Comparison of ENCODE assay signal across 8 cellular contexts in genomic region chr12:48119078-48119833, GRCh38. TPM values are rescaled to one million over a fixed set of nuclear protein-coding genes. Genes with fewer than 3 reads are reported as not detected.
DNase-seq lines count a peak whose midpoint lies in the region; ATAC-seq and TF ChIP-seq lines count a peak whose summit lies in the region.

TSS of gene PFKM (plus strand) at chr12:48119364. CDS start at chr12:48122775, 3,411 bp downstream.

- H3K9me3 Mint-ChIP-seq in endothelial cell (ENCODE audit: unreplicated experiment) = no peaks in the 10 kb centered on the region

- peak within 1 kb of the TSS; percentile 100 for H3K4me3 Mint-ChIP-seq in endothelial cell (ENCODE audit: unreplicated experiment)

- ATAC-seq in GM21367 (IDR thresholded peaks at IDR 0.05; ENCODE audit: unreplicated experiment) = peak; percentile 98

- DNase-seq in COR-L47 (lab: John Stamatoyannopoulos, UW) = peak; percentile 68
- DNase-seq in HT-29 (ENCODE audit: low spot score) = peak; percentile 88
- peak; percentile 97 for DNase-seq in NT2/D1 (ENCODE audit: low read depth, low spot score)
- DNase-seq in activated CD8-positive, alpha-beta memory T cell treated with anti-CD3 and anti-CD28 coated beads, Interleukin-2, amount 50 U/mL, for 1 hour (ENCODE audit: extremely low read depth) = peak; percentile 18
- DNase-seq in endothelial cell (ENCODE audit: low spot score) = peak; percentile 64
- DNase-seq in midbrain (lab: John Stamatoyannopoulos, UW) = peak; percentile 63
- DNase-seq in stimulated activated CD8-positive, alpha-beta memory T cell treated with anti-CD3 and anti-CD28 coated beads, Interleukin-2, amount 100 ng/mL, for 48 hours (ENCODE audit: low read depth in 2 of 2) = peak; percentile 36 to 47

- H3K4me1 Mint-ChIP-seq in endothelial cell (ENCODE audit: unreplicated experiment) = peaks cover 21% of the 10 kb centered on the region

- H3K27me3 ChIP-seq in NT2/D1 (ENCODE audit: insufficient read depth, insufficient read length) = no peaks in the 10 kb centered on the region

- H3K36me3 ChIP-seq in NT2/D1 (ENCODE audit: insufficient read depth, insufficient read length, low read length) = peaks cover 22% of the 10 kb centered on the region

- peak within 1 kb of the TSS; percentile 83 for H3K9ac ChIP-seq in NT2/D1 (ENCODE audit: insufficient read length, low read depth)

- peaks cover 8% of the 10 kb centered on the region for H3K36me3 Mint-ChIP-seq in endothelial cell (ENCODE audit: low read depth, unreplicated experiment)

- peak within 1 kb of the TSS; percentile 82 for H3K4me3 ChIP-seq in NT2/D1 (ENCODE audit: insufficient read length, low read depth)

- peaks cover 2% of the 10 kb centered on the region for H3K27me3 Mint-ChIP-seq in endothelial cell (ENCODE audit: unreplicated experiment)

- no peaks in the 10 kb centered on the region for H3K9me3 ChIP-seq in NT2/D1 (ENCODE audit: insufficient read depth, low read length)

- peak within 1 kb of the TSS; percentile 57 for H3K27ac Mint-ChIP-seq in endothelial cell (ENCODE audit: unreplicated experiment)

- TF ChIP-seq CTCF in endothelial cell (IDR thresholded peaks at IDR 0.05; ENCODE audit: unreplicated experiment) = no peak

- peaks cover 2% of the 10 kb centered on the region for H3K4me1 ChIP-seq in NT2/D1 (ENCODE audit: insufficient read depth, insufficient read length)

RNA-seq across cellular contexts. Expression of gene PFKM, which starts in this region (rescaled TPM):
- 50.4 and 61.8 TPM in 2 replicates for total RNA-seq in HT-29 (2014; rRNA removed; shearing (Covaris generic))
- total RNA-seq in endothelial cell (ENCODE audit: unreplicated experiment) = 97.3 TPM

Comparison
In these comparisons a context has a peak if more than half of its experiments do, and no peak if none do; other contexts are left out.
1. Peak in every context shown above with its lines: DNase-seq, ATAC-seq and H3K4me3 ChIP-seq.
2. DNase-seq: peak in every context shown above with its lines; median percentile 97 in NT2/D1; 88 in HT-29; 68 in COR-L47; 64 in endothelial cell; 63 in midbrain; 42 in stimulated activated CD8-positive, alpha-beta memory T cell treated with anti-CD3 and anti-CD28 coated beads, Interleukin-2, amount 100 ng/mL, for 48 hours; 18 in activated CD8-positive, alpha-beta memory T cell treated with anti-CD3 and anti-CD28 coated beads, Interleukin-2, amount 50 U/mL, for 1 hour.